8 cellular contexts compared by ENCODE assay signal in genomic region chr17:3723556-3724372, GRCh38. TPM values are rescaled to one million over a fixed set of nuclear protein-coding genes. Genes with fewer than 3 reads are reported as not detected.
DNase-seq lines count a peak whose midpoint lies in the region; ATAC-seq and TF ChIP-seq lines count a peak whose summit lies in the region.

Gene HASPIN, plus strand, starts transcription at chr17:3723903. Its CDS starts 33 bp downstream, at chr17:3723936.

- H3K27ac ChIP-seq in angular gyrus (ENCODE audit: low read depth, low read length) (peak within 1 kb of the TSS; percentile 76), right cardiac atrium (ENCODE audit: low read length) (peak within 1 kb of the TSS; percentile 89), rectal smooth muscle tissue (ENCODE audit: low read depth, low read length) (peak within 1 kb of the TSS; percentile 91), aorta (ENCODE audit: low read depth in 1 of 2, low read length in 2 of 2) (peak within 1 kb of the TSS in 1 of 2 donors; percentile 28)

- H3K27me3 ChIP-seq in right cardiac atrium (ENCODE audit: control insufficient read depth, insufficient read depth) (no peaks in the 10 kb centered on the region), rectal smooth muscle tissue (ENCODE audit: control insufficient read depth, insufficient read depth, low read length) (no peaks in the 10 kb centered on the region), aorta (ENCODE audit: control insufficient read depth in 1 of 2, insufficient read depth in 2 of 2, low read length in 1 of 2) (no peaks in the 10 kb centered on the region)

- H3K36me3 ChIP-seq in rectal smooth muscle tissue (ENCODE audit: control insufficient read depth, insufficient read depth, low read length) (no peaks in the 10 kb centered on the region), aorta (ENCODE audit: control insufficient read depth in 1 of 2, insufficient read depth in 2 of 2, low read length in 1 of 2) (no peaks in the 10 kb centered on the region)

- in situ Hi-C loops in GM13977 (cut with MboI; ENCODE audit: low pct_unique_long_range_greater_than_20kb, low sequenced_read_pairs, unreplicated experiment), result no loop called here

- peak; percentile 86 for ATAC-seq in HG02870 (IDR thresholded peaks at IDR 0.05; ENCODE audit: unreplicated experiment)
- ATAC-seq in right cardiac atrium, result peak; percentile 95 to 97
- ATAC-seq in aorta (ENCODE audit: low FRiP score), result peak; percentile 97

- under 1% methylated on average over 98 of the region's 98 CpGs for WGBS in right cardiac atrium
- WGBS in aorta, 2 donors, result 0% methylated on average over 86 to 98 of the region's 98 CpGs

- intact Hi-C loops in right cardiac atrium (cut with DNase I) (no loop called here), aorta (cut with DNase I) (loop anchor here in 1 of 2 donors (5.0 kb wide), 1 partner anchor 56 kb away; the partner anchor contains the start of genes EMC6 and TAX1BP3)

- H3K4me1 ChIP-seq in right cardiac atrium (ENCODE audit: control insufficient read depth, insufficient read depth, low read length) (peaks cover 3% of the 10 kb centered on the region), rectal smooth muscle tissue (ENCODE audit: control insufficient read depth, insufficient read depth, low read length) (peaks cover 13% of the 10 kb centered on the region), aorta (ENCODE audit: control insufficient read depth in 1 of 2, insufficient read depth in 2 of 2, low read length in 2 of 2) (no peaks in the 10 kb centered on the region)

- peak within 1 kb of the TSS; percentile 90 for H3K9ac ChIP-seq in rectal smooth muscle tissue (ENCODE audit: low read length)

- H3K9me3 ChIP-seq in right cardiac atrium (ENCODE audit: control insufficient read depth, low read length) (no peaks in the 10 kb centered on the region), aorta (ENCODE audit: control insufficient read depth, low read length) (no peaks in the 10 kb centered on the region)

- DNase-seq in GM13977 (ENCODE audit: low spot score), result peak; percentile 99
- DNase-seq in NCI-H146 treated with DMSO at 0.1 percent for 48 hours (lab: John Stamatoyannopoulos, UW; ENCODE audit: unreplicated experiment), result peak; percentile 72
- DNase-seq in T-helper 2 cell, result peak; percentile 83 to 93 (median 86)
- peak; percentile 92 to 97 (median 96) for DNase-seq in right cardiac atrium
- DNase-seq in aorta, result peak; percentile 95 to 98

- TF ChIP-seq CTCF in GM13977 (IDR thresholded peaks at IDR 0.05; ENCODE audit: extremely low read depth, insufficient read depth, missing control alignments), result no peak

- H3K4me3 ChIP-seq in right cardiac atrium (ENCODE audit: low read length), result peak within 1 kb of the TSS; percentile 66
- peak within 1 kb of the TSS; percentile 80 for H3K4me3 ChIP-seq in rectal smooth muscle tissue (ENCODE audit: low read length)
- peak within 1 kb of the TSS; percentile 45 to 52 for H3K4me3 ChIP-seq in aorta (ENCODE audit: low read length in 2 of 2)

RNA-seq across cellular contexts. Expression of gene HASPIN, which starts in this region (rescaled TPM):
- total RNA-seq in right cardiac atrium (under 1 TPM; 0.11 to 0.29 (median 0.19) TPM), aorta (under 1 TPM; 0.13 to 0.27 TPM)
- polyA plus RNA-seq in right cardiac atrium (0.11 TPM), aorta (not detected)

Comparison
In these comparisons a context has a peak if more than half of its experiments do, and no peak if none do; other contexts are left out.
1. Peak in DNase-seq, ATAC-seq, H3K4me3 ChIP-seq and H3K27ac ChIP-seq in right cardiac atrium; RNA of the gene not detected or under 1 TPM.
2. Peak in DNase-seq, ATAC-seq and H3K4me3 ChIP-seq in aorta; RNA of the gene not detected or under 1 TPM.